15 cellular contexts compared by ENCODE assay signal in genomic region chr15:25661898-25662297, GRCh38.
DNase-seq lines count a peak whose midpoint lies in the region; ATAC-seq, FAIRE-seq and TF ChIP-seq lines count a peak whose summit lies in the region.
"Had no signal": no experiment of that assay in that cellular context is flagged by ENCODE, and none has a peak within 500 bp of the region (broad histone marks: within the 10 kb centered on the region; RNA-seq: fewer than 3 reads in every experiment).

No MANE protein-coding gene starts in this region.

- H3K36me3 ChIP-seq in BJ (ENCODE audit: control insufficient read depth, insufficient read depth, low read length), result no peaks in the 10 kb centered on the region
- H3K36me3 ChIP-seq: HAP-1 had no signal

- H3K4me3 ChIP-seq in BJ (ENCODE audit: low read depth, low read length), result no peak overlapping the region
- no peak overlapping the region for H3K4me3 ChIP-seq in astrocyte of the spinal cord (ENCODE audit: low read depth, low read length)
- H3K4me3 ChIP-seq in foreskin fibroblast (ENCODE audit: low read depth in 1 of 2, low read length in 2 of 2), result no peak overlapping the region
- H3K4me3 ChIP-seq: A549, HAP-1 had no signal

- peak; percentile 26 for ATAC-seq in sciatic nerve
- ATAC-seq in HG03521 (IDR thresholded peaks at IDR 0.05; ENCODE audit: unreplicated experiment), result no peak
- no peak for ATAC-seq in HG02642 (IDR thresholded peaks at IDR 0.05; ENCODE audit: poor library complexity, unreplicated experiment)
- ATAC-seq in GM21526 (IDR thresholded peaks at IDR 0.05; ENCODE audit: low FRiP score, unreplicated experiment), result no peak
- ATAC-seq: A549, Panc1, Right ventricle myocardium inferior had no signal

- intact Hi-C loops in sciatic nerve (cut with DNase I), result no loop called here

- no peak for DNase-seq in BJ (ENCODE audit: low read depth)
- no peak for DNase-seq in astrocyte of the spinal cord (ENCODE audit: low read depth, low spot score)
- DNase-seq in foreskin fibroblast, result no peak
- DNase-seq in sciatic nerve (ENCODE audit: low spot score), result no peak
- DNase-seq in urothelium cell line (ENCODE audit: low spot score), result no peak
- DNase-seq: AML-193, DMS79, NCI-H1694 treated with DMSO at 0.1 percent for 48 hours had no signal

- in situ Hi-C loops in astrocyte of the spinal cord (cut with HindIII; ENCODE audit: low sequenced_read_pairs), result no loop called here

- POLR2A ChIA-PET in BJ (lab: Charles Lee), result no interaction called here

- no peak for FAIRE-seq in urothelium cell line (lab: Jason Lieb, UNC)
- FAIRE-seq: A549 had no signal

- peaks cover 4% of the 10 kb centered on the region; the same call in 1 of the 2 replicates for H3K27me3 ChIP-seq in BJ (ENCODE audit: control insufficient read depth, insufficient read depth, low read length)

- CTCF ChIA-PET in BJ (lab: Yijun Ruan, JAX), result interaction anchor here (1.1 to 2.4 kb wide), 2 partner anchors 21 to 272 kb away, joined by 3 to 7 read pairs; no protein-coding TSS in a partner anchor

- TF ChIP-seq CTCF in BJ (IDR thresholded peaks at IDR 0.05; ENCODE audit: insufficient read depth, low read depth, low read length) (peak; percentile 28; the same call in 1 of the 2 replicates), astrocyte of the spinal cord (IDR thresholded peaks at IDR 0.05; ENCODE audit: low read depth, low read length) (peak; percentile 10), foreskin fibroblast (IDR thresholded peaks at IDR 0.05; ENCODE audit: low read depth, low read length) (peak; percentile 10)
